Comparison of ENCODE assay signal across 10 cellular contexts in the genomic region with DNA sequence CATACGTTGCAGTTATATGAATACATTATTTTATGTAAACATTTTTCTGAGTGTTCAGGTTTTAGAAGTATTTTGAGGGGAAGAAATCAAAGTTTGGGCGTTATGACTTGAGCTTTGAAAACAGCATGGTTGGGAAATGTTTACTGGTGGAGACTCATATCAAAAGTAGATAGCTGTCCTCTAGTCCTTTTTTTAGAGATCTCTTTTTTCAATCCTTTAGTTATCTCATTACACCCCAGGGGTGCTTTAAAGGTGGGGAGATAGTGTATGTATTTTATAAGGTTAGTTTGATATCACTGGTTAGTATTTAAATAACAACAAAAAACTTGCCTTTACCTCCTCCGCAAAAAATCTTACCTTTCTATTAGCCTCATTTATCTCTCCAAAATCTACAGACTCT. TPM values are rescaled to one million over a fixed set of nuclear protein-coding genes. Genes with fewer than 3 reads are reported as not detected.
DNase-seq lines count a peak whose midpoint lies in the region; ATAC-seq and TF ChIP-seq lines count a peak whose summit lies in the region.
"Had no signal": no experiment of that assay in that cellular context is flagged by ENCODE, and none has a peak within 500 bp of the region (broad histone marks: within the 10 kb centered on the region; RNA-seq: fewer than 3 reads in every experiment).

No MANE protein-coding gene starts in this region.

- H3K4me1 ChIP-seq in HUES6 (ENCODE audit: control insufficient read depth, insufficient read depth, low read length), result peaks cover 17% of the 10 kb centered on the region
- peaks cover 27% of the 10 kb centered on the region in 2 donors for H3K4me1 ChIP-seq in naive thymus-derived CD4-positive, alpha-beta T cell (ENCODE audit: control insufficient read depth in 2 of 2, insufficient read depth in 2 of 2, low read length in 2 of 2)

- peaks cover 26 to 69% (median 66%) of the 10 kb centered on the region in 7 donors for H3K4me1 Mint-ChIP-seq in naive thymus-derived CD4-positive, alpha-beta T cell

- peak overlapping the region; percentile 17 for H3K9ac ChIP-seq in HUES6 (ENCODE audit: low read length)

- H3K9me3 Mint-ChIP-seq in naive thymus-derived CD4-positive, alpha-beta T cell, result no peaks in the 10 kb centered on the region

- H3K27me3 ChIP-seq in HUES6 (ENCODE audit: control insufficient read depth, insufficient read depth, low read length) (no peaks in the 10 kb centered on the region), brain microvascular endothelial cell (replicated peaks) (no peaks in the 10 kb centered on the region)
- H3K27me3 ChIP-seq in naive thymus-derived CD4-positive, alpha-beta T cell (ENCODE audit: control insufficient read depth in 2 of 2, insufficient read depth in 2 of 2, low read length in 2 of 2), result no peaks in the 10 kb centered on the region

- no peak overlapping the region for H3K27ac ChIP-seq in HUES6 (ENCODE audit: low read depth, low read length)
- H3K27ac ChIP-seq in brain microvascular endothelial cell, result no peak overlapping the region
- H3K27ac ChIP-seq in naive thymus-derived CD4-positive, alpha-beta T cell (ENCODE audit: low read depth, low read length), result peak overlapping the region; percentile 2

- ATAC-seq in naive thymus-derived CD4-positive, alpha-beta T cell, result no peak
- ATAC-seq in HG02763 (IDR thresholded peaks at IDR 0.05; ENCODE audit: unreplicated experiment) (no peak), HG03097 (IDR thresholded peaks at IDR 0.05; ENCODE audit: low FRiP score, unreplicated experiment) (no peak), HG03354 (IDR thresholded peaks at IDR 0.05; ENCODE audit: poor library complexity, severe bottlenecking, unreplicated experiment) (no peak)

- TF ChIP-seq CTCF in AG09309 (IDR thresholded peaks at IDR 0.05; ENCODE audit: control insufficient read depth, insufficient read depth, low read depth, low read length, missing control alignments), result no peak
- TF ChIP-seq CTCF in brain microvascular endothelial cell (IDR thresholded peaks at IDR 0.05; ENCODE audit: low read depth, low read length, missing control alignments), result no peak

- peak overlapping the region; percentile 67 to 99 (median 95) for H3K4me3 Mint-ChIP-seq in naive thymus-derived CD4-positive, alpha-beta T cell

- in situ Hi-C loops in brain microvascular endothelial cell (cut with HindIII; ENCODE audit: low pct_ligation_motif_present, low sequenced_read_pairs), result no loop called here

- intact Hi-C loops in naive thymus-derived CD4-positive, alpha-beta T cell (cut with micrococcal nuclease), result loop anchor here (2.0 to 5.0 kb wide), 4 partner anchors 14 to 778 kb away; partner anchors contain the start of gene ADAM22 (in 1 of the 2)

- H3K36me3 ChIP-seq in HUES6 (ENCODE audit: control insufficient read depth, insufficient read depth, low read length) (0 out of 2 replicates have a peak, but pooled peaks cover 14% of the 10 kb centered on the region), brain microvascular endothelial cell (replicated peaks) (no peaks in the 10 kb centered on the region)
- H3K36me3 ChIP-seq in naive thymus-derived CD4-positive, alpha-beta T cell (ENCODE audit: control insufficient read depth in 2 of 3, insufficient read depth in 3 of 3, low read length in 3 of 3), result peaks cover 0 to 11% (median 0%) of the 10 kb centered on the region in 3 experiments

- H3K27ac Mint-ChIP-seq in naive thymus-derived CD4-positive, alpha-beta T cell, result peak overlapping the region in 8 of 9 donors; percentile 4 to 98 (median 63)

- POLR2A ChIA-PET in naive thymus-derived CD4-positive, alpha-beta T cell (lab: Charles Lee), result interaction anchor here (0.8 to 12.1 kb wide), 8 partner anchors 8 to 1064 kb away, joined by 3 to 188 read pairs (median 4); partner anchors contain the start of gene TMEM243

- CTCF ChIA-PET in naive thymus-derived CD4-positive, alpha-beta T cell (lab: Charles Lee), result interaction anchor here (1.1 to 1.5 kb wide), 3 partner anchors 64 to 82 kb away, joined by 3 to 7 read pairs (median 3); partner anchors contain the start of gene TMEM243

- H3K4me3 ChIP-seq in AG09309 (ENCODE audit: control insufficient read depth, low read depth, low read length), result peak overlapping the region; percentile 61
- peak overlapping the region; percentile 86 for H3K4me3 ChIP-seq in HUES6 (ENCODE audit: low read depth, low read length)
- H3K4me3 ChIP-seq in brain microvascular endothelial cell (ENCODE audit: low read depth, low read length), result peak overlapping the region; percentile 83
- peak overlapping the region; percentile 12 for H3K4me3 ChIP-seq in naive thymus-derived CD4-positive, alpha-beta T cell (ENCODE audit: low read length)

- no peaks in the 10 kb centered on the region for H3K9me3 ChIP-seq in HUES6 (ENCODE audit: control insufficient read depth, insufficient read depth, low read depth, low read length)
- H3K9me3 ChIP-seq in naive thymus-derived CD4-positive, alpha-beta T cell (ENCODE audit: control insufficient read depth in 2 of 3, low read length in 3 of 3), result no peaks in the 10 kb centered on the region

- DNase-seq in AG09309 (ENCODE audit: low read depth), result no peak
- DNase-seq in brain microvascular endothelial cell, result no peak
- DNase-seq in naive thymus-derived CD4-positive, alpha-beta T cell, result no peak
- no peak for DNase-seq in COLO668 (lab: John Stamatoyannopoulos, UW; ENCODE audit: unreplicated experiment)
- DNase-seq: activated CD8-positive, alpha-beta memory T cell treated with anti-CD3 and anti-CD28 coated beads, Interleukin-2, amount 50 U/mL, for 4 hours; islet precursor cell had no signal

- H3K27me3 Mint-ChIP-seq in naive thymus-derived CD4-positive, alpha-beta T cell, result no peaks in the 10 kb centered on the region

- H3K36me3 Mint-ChIP-seq in naive thymus-derived CD4-positive, alpha-beta T cell, result peaks cover 0 to 9% (median 5%) of the 10 kb centered on the region in 5 donors

RNA-seq across cellular contexts. Expression of gene DMTF1, which starts 2.3 kb away (rescaled TPM):
- 100 to 1,000 TPM; 118 to 159 (median 131) TPM for total RNA-seq in naive thymus-derived CD4-positive, alpha-beta T cell
- polyA plus RNA-seq in naive thymus-derived CD4-positive, alpha-beta T cell, result 10 to 100 TPM; 33.9 to 36.2 TPM

Comparison
In these comparisons a context has a peak if more than half of its experiments do, and no peak if none do; other contexts are left out.
1. H3K4me3 ChIP-seq: peak in every context shown above with its lines; median percentile 86 in HUES6; 83 in brain microvascular endothelial cell; 61 in AG09309; 12 in naive thymus-derived CD4-positive, alpha-beta T cell.